ENCODE assay signal across 8 cellular contexts in genomic region chr6:12605888-12606345, GRCh38.
DNase-seq lines count a peak whose midpoint lies in the region; ATAC-seq and TF ChIP-seq lines count a peak whose summit lies in the region.

No MANE protein-coding gene starts in this region.

- no peaks in the 10 kb centered on the region for H3K9me3 ChIP-seq in left lung

- H3K27me3 ChIP-seq in left lung = no peaks in the 10 kb centered on the region

- intact Hi-C loops in left lung (cut with DNase I) = loop anchor here in 1 of 2 donors (10.0 kb wide), 1 partner anchor 1021 kb away; no protein-coding TSS in a partner anchor

- H3K27ac ChIP-seq in left lung = no peak overlapping the region

- H3K4me3 ChIP-seq in cardiac fibroblast (replicated peaks in 1 of 2; ENCODE audit: low read depth in 2 of 2, low read length in 2 of 2) = no peak overlapping the region
- H3K4me3 ChIP-seq in left lung = no peak overlapping the region

- peaks cover 0 to 23% of the 10 kb centered on the region in 2 donors for H3K4me1 ChIP-seq in left lung

- H3K36me3 ChIP-seq in left lung = no peaks in the 10 kb centered on the region

- ATAC-seq in SK-N-SH treated with all-trans-retinoic acid at 6 μM for 48 hours (peak; percentile 87), left lung (peak; percentile 89)

- TF ChIP-seq CTCF in cardiac fibroblast (IDR thresholded peaks at IDR 0.05; ENCODE audit: low read depth, low read length) = peak; percentile 64
- TF ChIP-seq CTCF in left lung (IDR thresholded peaks at IDR 0.05) = peak; percentile 46 to 48

- peak; percentile 28 for DNase-seq in NCI-H345 (lab: John Stamatoyannopoulos, UW)
- DNase-seq in NCI-H345 treated with DMSO at 0.1 percent for 48 hours (lab: John Stamatoyannopoulos, UW; ENCODE audit: unreplicated experiment) = no peak
- peak; percentile 76 for DNase-seq in HCEC 1CT
- peak; percentile 65 for DNase-seq in MV-4-11 (lab: John Stamatoyannopoulos, UW)
- DNase-seq in cardiac fibroblast (ENCODE audit: low read depth in 2 of 2) = peak; percentile 77 to 84
- DNase-seq in left lung = peak in 1 of 2 donors; percentile 35
- peak; percentile 2 for DNase-seq in stimulated activated CD8-positive, alpha-beta memory T cell treated with anti-CD3 and anti-CD28 coated beads, Interleukin-12 subunit alpha, Interleukin-12 subunit beta, amount 100 ng/mL, for 24 hours (ENCODE audit: extremely low read depth)

TF ChIP-seq in SK-N-SH treated with all-trans-retinoic acid at 6 μM for 48 hours, 23 proteins besides CTCF, POLR2A, EP300 and RAD21:
- TF ChIP-seq RARB (CRISPR knock-in tag; IDR thresholded peaks at IDR 0.05) (no peak), OSR1 (CRISPR knock-in tag; IDR thresholded peaks at IDR 0.05) (no peak), ZNF565 (CRISPR knock-in tag; conservative IDR thresholded peaks at IDR 0.05; ENCODE audit: low read depth) (no peak), SNAI2 (CRISPR knock-in tag; IDR thresholded peaks at IDR 0.05) (no peak), GLIS3 (CRISPR knock-in tag; IDR thresholded peaks at IDR 0.05) (no peak), ISL1 (CRISPR knock-in tag; IDR thresholded peaks at IDR 0.05) (no peak), TCF4 (CRISPR knock-in tag; IDR thresholded peaks at IDR 0.05; ENCODE audit: borderline replicate concordance) (no peak), ARNTL (CRISPR knock-in tag; IDR thresholded peaks at IDR 0.05; ENCODE audit: borderline replicate concordance, low read depth) (no peak), ZFP3 (CRISPR knock-in tag; IDR thresholded peaks at IDR 0.05) (no peak), CSDC2 (CRISPR knock-in tag; IDR thresholded peaks at IDR 0.05) (no peak), BACH2 (CRISPR knock-in tag; IDR thresholded peaks at IDR 0.05; ENCODE audit: borderline replicate concordance) (no peak)
- TF ChIP-seq, protein P1, sequence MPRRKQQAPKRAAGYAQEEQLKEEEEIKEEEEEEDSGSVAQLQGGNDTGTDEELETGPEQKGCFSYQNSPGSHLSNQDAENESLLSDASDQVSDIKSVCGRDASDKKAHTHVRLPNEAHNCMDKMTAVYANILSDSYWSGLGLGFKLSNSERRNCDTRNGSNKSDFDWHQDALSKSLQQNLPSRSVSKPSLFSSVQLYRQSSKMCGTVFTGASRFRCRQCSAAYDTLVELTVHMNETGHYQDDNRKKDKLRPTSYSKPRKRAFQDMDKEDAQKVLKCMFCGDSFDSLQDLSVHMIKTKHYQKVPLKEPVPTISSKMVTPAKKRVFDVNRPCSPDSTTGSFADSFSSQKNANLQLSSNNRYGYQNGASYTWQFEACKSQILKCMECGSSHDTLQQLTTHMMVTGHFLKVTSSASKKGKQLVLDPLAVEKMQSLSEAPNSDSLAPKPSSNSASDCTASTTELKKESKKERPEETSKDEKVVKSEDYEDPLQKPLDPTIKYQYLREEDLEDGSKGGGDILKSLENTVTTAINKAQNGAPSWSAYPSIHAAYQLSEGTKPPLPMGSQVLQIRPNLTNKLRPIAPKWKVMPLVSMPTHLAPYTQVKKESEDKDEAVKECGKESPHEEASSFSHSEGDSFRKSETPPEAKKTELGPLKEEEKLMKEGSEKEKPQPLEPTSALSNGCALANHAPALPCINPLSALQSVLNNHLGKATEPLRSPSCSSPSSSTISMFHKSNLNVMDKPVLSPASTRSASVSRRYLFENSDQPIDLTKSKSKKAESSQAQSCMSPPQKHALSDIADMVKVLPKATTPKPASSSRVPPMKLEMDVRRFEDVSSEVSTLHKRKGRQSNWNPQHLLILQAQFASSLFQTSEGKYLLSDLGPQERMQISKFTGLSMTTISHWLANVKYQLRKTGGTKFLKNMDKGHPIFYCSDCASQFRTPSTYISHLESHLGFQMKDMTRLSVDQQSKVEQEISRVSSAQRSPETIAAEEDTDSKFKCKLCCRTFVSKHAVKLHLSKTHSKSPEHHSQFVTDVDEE (CRISPR knock-in tag; IDR thresholded peaks at IDR 0.05) = no peak
